In genomic region chr7:16904086-16904485, GRCh38 we compare ENCODE assay signal across 16 cellular contexts. TPM values are rescaled to one million over a fixed set of nuclear protein-coding genes. Genes with fewer than 3 reads are reported as not detected.
"Had no signal": no experiment of that assay in that cellular context is flagged by ENCODE, and none has a peak within 500 bp of the region (broad histone marks: within the 10 kb centered on the region; RNA-seq: fewer than 3 reads in every experiment).

No MANE protein-coding gene starts in this region.

- ATAC-seq: gastroesophageal sphincter; lower lobe of right lung; naive thymus-derived CD8-positive, alpha-beta T cell; stimulated activated naive CD8-positive, alpha-beta T cell treated with anti-CD3 and anti-CD28 coated beads, Interleukin-15, Interleukin-2, amounts not matched to agents 100 U/mL and 50 U/mL, for 24 hours; upper lobe of right lung had no signal

- DNase-seq: activated CD4-positive, alpha-beta T cell treated with anti-CD3 and anti-CD28 coated beads, Interleukin-2, amount 50 U/mL, for 4 hours; activated CD4-positive, CD25-positive, alpha-beta regulatory T cell treated with anti-CD3 and anti-CD28 coated beads, Interleukin-2, amount 50 U/mL, for 72 hours; activated T-cell treated with anti-CD3 and anti-CD28 coated beads, Interleukin-2, amount 50 U/mL, for 1 hour; hippocampal formation; lower lobe of right lung; naive thymus-derived CD8-positive, alpha-beta T cell; sigmoid colon; stimulated activated CD4-positive, alpha-beta T cell treated with anti-CD3 and anti-CD28 coated beads, Interleukin-4, amount 100 ng/mL, for 1 hour; stimulated activated CD8-positive, alpha-beta memory T cell treated with anti-CD3 and anti-CD28 coated beads, Interleukin-4, amount 100 ng/mL, for 48 hours; stimulated activated naive CD8-positive, alpha-beta T cell treated with anti-CD3 and anti-CD28 coated beads, Interleukin-15, Interleukin-2, amounts not matched to agents 100 U/mL and 50 U/mL, for 24 hours; upper lobe of right lung had no signal

RNA-seq across cellular contexts. Expression of gene AGR3, which starts 22.3 kb away (rescaled TPM):
- total RNA-seq: bronchial epithelial cell; naive thymus-derived CD8-positive, alpha-beta T cell; omental fat pad; pulmonary artery endothelial cell; T-helper 2 cell treated with Interferon-gamma antibody and Interleukin-4, amounts not matched to agents 100 ng/mL and 5 ng/mL, for 36 hours had no signal
- polyA plus RNA-seq: naive thymus-derived CD8-positive, alpha-beta T cell had no signal
